Comparison of ENCODE assay signal across 15 cellular contexts in genomic region chr14:41280745-41281144, GRCh38.
A peak's percentile ranks its signal among the peaks of the same experiment; 100 is the strongest.
DNase-seq lines count a peak whose midpoint lies in the region; ATAC-seq and TF ChIP-seq lines count a peak whose summit lies in the region.
"Had no signal": no experiment of that assay in that cellular context is flagged by ENCODE, and none has a peak within 500 bp of the region (broad histone marks: within the 10 kb centered on the region; RNA-seq: fewer than 3 reads in every experiment).

No MANE protein-coding gene starts in this region.

- H3K9me2 ChIP-seq in HCT116 (ENCODE audit: insufficient read depth) = no peaks in the 10 kb centered on the region

- H3K4me2 ChIP-seq in HCT116 (ENCODE audit: low read length) = no peak overlapping the region

- intact Hi-C loops in HCT116 (cut with micrococcal nuclease) = loop anchor here (5.0 kb wide), 1 partner anchor 322 kb away; no protein-coding TSS in a partner anchor
- intact Hi-C loops in left lung (cut with DNase I) = no loop called here

- no peak overlapping the region for H3K9ac ChIP-seq in HCT116 (ENCODE audit: low read length)

- H3K79me2 ChIP-seq in HCT116 (ENCODE audit: insufficient read depth, low read length) = no peaks in the 10 kb centered on the region

- TF ChIP-seq POLR2A in HCT116 (IDR thresholded peaks at IDR 0.05; ENCODE audit: borderline replicate concordance, extremely low read depth, insufficient read depth, insufficient read length) = no peak

- RAD21 ChIA-PET in HCT116 (lab: Charles Lee; ENCODE audit: low non-redundant PET in 1 of 2, low total read pairs in 2 of 2, uncharacterized antibody in 2 of 2, unreplicated experiment in 2 of 2) = no interaction called here

- no peaks in the 10 kb centered on the region for H3K27me3 ChIP-seq in HCT116 (ENCODE audit: insufficient read depth, low read length)
- no peaks in the 10 kb centered on the region for H3K27me3 ChIP-seq in left lung
- H3K27me3 ChIP-seq: right lobe of liver had no signal

- POLR2A ChIA-PET in HCT116 (lab: Charles Lee) = no interaction called here

- no peaks in the 10 kb centered on the region for H3K36me3 ChIP-seq in HCT116 (ENCODE audit: control insufficient read depth in 1 of 2, insufficient read depth in 2 of 2, low read length in 2 of 2)
- no peaks in the 10 kb centered on the region for H3K36me3 ChIP-seq in left lung
- H3K36me3 ChIP-seq: right lobe of liver had no signal

- H3K9me3 ChIP-seq in HCT116 (ENCODE audit: control insufficient read depth in 1 of 2, insufficient read depth in 1 of 2, low read depth in 1 of 2, low read length in 2 of 2) (0 out of 4 replicates have a peak, but pooled peaks cover 0 to 3% of the 10 kb centered on the region in 2 experiments), left lung (no peaks in the 10 kb centered on the region)
- H3K9me3 ChIP-seq: right lobe of liver had no signal

- H3K27ac ChIP-seq in HCT116 (ENCODE audit: low read depth, low read length) (no peak overlapping the region), left lung (no peak overlapping the region)
- H3K27ac ChIP-seq: epithelial cell of prostate, right lobe of liver had no signal

- peak; percentile 39; the same call in 1 of the 2 replicates for TF ChIP-seq RAD21 in HCT116 (IDR thresholded peaks at IDR 0.05; ENCODE audit: low read depth)

- no peaks in the 10 kb centered on the region for H4K20me1 ChIP-seq in HCT116 (ENCODE audit: insufficient read depth)

- no peak overlapping the region for H3K4me3 ChIP-seq in HCT116 (replicated peaks in 1 of 2; ENCODE audit: low read depth in 1 of 2, low read length in 2 of 2)
- H3K4me3 ChIP-seq in left lung = no peak overlapping the region
- H3K4me3 ChIP-seq: lung, right lobe of liver had no signal

- CTCF ChIA-PET in HCT116 (lab: Charles Lee) = interaction anchor here (2.1 kb wide), 1 partner anchor 320 kb away, joined by 11 read pairs; no protein-coding TSS in a partner anchor

- H2AFZ ChIP-seq in HCT116 (ENCODE audit: low read depth, low read length, poor library complexity, severe bottlenecking) = no peak overlapping the region

- no TSS peak for BruUV-seq in HCT116 (replicated peaks; lab: Mats Ljungman, UMichigan)

- no peak for DNase-seq in HCT116 (ENCODE audit: low read depth, low spot score)
- peak; percentile 38 for DNase-seq in NCI-H1694 (lab: John Stamatoyannopoulos, UW)
- DNase-seq in amniotic epithelial cell (ENCODE audit: low read depth) = peak; percentile 37
- DNase-seq in left lung = no peak
- DNase-seq in activated CD8-positive, alpha-beta memory T cell treated with anti-CD3 and anti-CD28 coated beads, Interleukin-2, amount 50 U/mL, for 4 hours = no peak
- DNase-seq in COLO668 (lab: John Stamatoyannopoulos, UW; ENCODE audit: unreplicated experiment) = no peak
- DNase-seq: activated CD4-positive, alpha-beta memory T cell treated with anti-CD3 and anti-CD28 coated beads for 36 hours; activated naive CD8-positive, alpha-beta T cell treated with anti-CD3 and anti-CD28 coated beads, Interleukin-2, amount 50 U/mL, for 24 hours; DMS79 treated with DMSO at 0.1 percent for 48 hours; NCI-H1048; right lobe of liver had no signal

- H3K4me1 ChIP-seq in HCT116 (ENCODE audit: control insufficient read depth in 1 of 2, insufficient read depth in 2 of 2, low read length in 2 of 2) (no peaks in the 10 kb centered on the region), left lung (no peaks in the 10 kb centered on the region)
- H3K4me1 ChIP-seq: right lobe of liver had no signal

- peak in 1 of 3 experiments; percentile 35; a peak in 2 of 6 replicates for TF ChIP-seq CTCF in HCT116 (IDR thresholded peaks at IDR 0.05 in 2 of 3, conservative IDR thresholded peaks at IDR 0.05 in 1 of 3; ENCODE audit: borderline replicate concordance in 1 of 3, insufficient read depth in 1 of 3, low read depth in 2 of 3, low read length in 2 of 3)
- TF ChIP-seq CTCF in left lung (IDR thresholded peaks at IDR 0.05) = no peak

- ATAC-seq in HCT116 = no peak
- peak; percentile 42 for ATAC-seq in left lung
- no peak for ATAC-seq in GM18858 (IDR thresholded peaks at IDR 0.05; ENCODE audit: unreplicated experiment)
- ATAC-seq in GM21367 (IDR thresholded peaks at IDR 0.05; ENCODE audit: unreplicated experiment) = no peak
- ATAC-seq: activated naive CD8-positive, alpha-beta T cell treated with anti-CD3 and anti-CD28 coated beads, Interleukin-2, amount 50 U/mL, for 24 hours had no signal

TF ChIP-seq in HCT116, 20 proteins besides CTCF, POLR2A, EP300 and RAD21:
- no peak for TF ChIP-seq CEBPB (IDR thresholded peaks at IDR 0.05; ENCODE audit: low read depth)
- no peak for TF ChIP-seq CBX3 (IDR thresholded peaks at IDR 0.05; ENCODE audit: low read depth)
- no peak for TF ChIP-seq YY1 (IDR thresholded peaks at IDR 0.05; ENCODE audit: extremely low read depth, insufficient replicate concordance, low read depth, low read length)
- no peak for TF ChIP-seq ELF1 (IDR thresholded peaks at IDR 0.05; ENCODE audit: borderline replicate concordance, low read depth)
- no peak for TF ChIP-seq SIN3A (IDR thresholded peaks at IDR 0.05; ENCODE audit: low read depth)
- no peak for TF ChIP-seq EZH2phosphoT487 (IDR thresholded peaks at IDR 0.05; ENCODE audit: borderline replicate concordance)
- no peak for TF ChIP-seq SP1 (IDR thresholded peaks at IDR 0.05; ENCODE audit: low read depth)
- TF ChIP-seq, protein P1, sequence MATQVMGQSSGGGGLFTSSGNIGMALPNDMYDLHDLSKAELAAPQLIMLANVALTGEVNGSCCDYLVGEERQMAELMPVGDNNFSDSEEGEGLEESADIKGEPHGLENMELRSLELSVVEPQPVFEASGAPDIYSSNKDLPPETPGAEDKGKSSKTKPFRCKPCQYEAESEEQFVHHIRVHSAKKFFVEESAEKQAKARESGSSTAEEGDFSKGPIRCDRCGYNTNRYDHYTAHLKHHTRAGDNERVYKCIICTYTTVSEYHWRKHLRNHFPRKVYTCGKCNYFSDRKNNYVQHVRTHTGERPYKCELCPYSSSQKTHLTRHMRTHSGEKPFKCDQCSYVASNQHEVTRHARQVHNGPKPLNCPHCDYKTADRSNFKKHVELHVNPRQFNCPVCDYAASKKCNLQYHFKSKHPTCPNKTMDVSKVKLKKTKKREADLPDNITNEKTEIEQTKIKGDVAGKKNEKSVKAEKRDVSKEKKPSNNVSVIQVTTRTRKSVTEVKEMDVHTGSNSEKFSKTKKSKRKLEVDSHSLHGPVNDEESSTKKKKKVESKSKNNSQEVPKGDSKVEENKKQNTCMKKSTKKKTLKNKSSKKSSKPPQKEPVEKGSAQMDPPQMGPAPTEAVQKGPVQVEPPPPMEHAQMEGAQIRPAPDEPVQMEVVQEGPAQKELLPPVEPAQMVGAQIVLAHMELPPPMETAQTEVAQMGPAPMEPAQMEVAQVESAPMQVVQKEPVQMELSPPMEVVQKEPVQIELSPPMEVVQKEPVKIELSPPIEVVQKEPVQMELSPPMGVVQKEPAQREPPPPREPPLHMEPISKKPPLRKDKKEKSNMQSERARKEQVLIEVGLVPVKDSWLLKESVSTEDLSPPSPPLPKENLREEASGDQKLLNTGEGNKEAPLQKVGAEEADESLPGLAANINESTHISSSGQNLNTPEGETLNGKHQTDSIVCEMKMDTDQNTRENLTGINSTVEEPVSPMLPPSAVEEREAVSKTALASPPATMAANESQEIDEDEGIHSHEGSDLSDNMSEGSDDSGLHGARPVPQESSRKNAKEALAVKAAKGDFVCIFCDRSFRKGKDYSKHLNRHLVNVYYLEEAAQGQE (IDR thresholded peaks at IDR 0.05; ENCODE audit: low read depth) = no peak
- TF ChIP-seq, protein P2, sequence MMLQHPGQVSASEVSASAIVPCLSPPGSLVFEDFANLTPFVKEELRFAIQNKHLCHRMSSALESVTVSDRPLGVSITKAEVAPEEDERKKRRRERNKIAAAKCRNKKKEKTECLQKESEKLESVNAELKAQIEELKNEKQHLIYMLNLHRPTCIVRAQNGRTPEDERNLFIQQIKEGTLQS (IDR thresholded peaks at IDR 0.05) = no peak
- TF ChIP-seq ZFX (IDR thresholded peaks at IDR 0.05) = no peak
- TF ChIP-seq, protein P3, sequence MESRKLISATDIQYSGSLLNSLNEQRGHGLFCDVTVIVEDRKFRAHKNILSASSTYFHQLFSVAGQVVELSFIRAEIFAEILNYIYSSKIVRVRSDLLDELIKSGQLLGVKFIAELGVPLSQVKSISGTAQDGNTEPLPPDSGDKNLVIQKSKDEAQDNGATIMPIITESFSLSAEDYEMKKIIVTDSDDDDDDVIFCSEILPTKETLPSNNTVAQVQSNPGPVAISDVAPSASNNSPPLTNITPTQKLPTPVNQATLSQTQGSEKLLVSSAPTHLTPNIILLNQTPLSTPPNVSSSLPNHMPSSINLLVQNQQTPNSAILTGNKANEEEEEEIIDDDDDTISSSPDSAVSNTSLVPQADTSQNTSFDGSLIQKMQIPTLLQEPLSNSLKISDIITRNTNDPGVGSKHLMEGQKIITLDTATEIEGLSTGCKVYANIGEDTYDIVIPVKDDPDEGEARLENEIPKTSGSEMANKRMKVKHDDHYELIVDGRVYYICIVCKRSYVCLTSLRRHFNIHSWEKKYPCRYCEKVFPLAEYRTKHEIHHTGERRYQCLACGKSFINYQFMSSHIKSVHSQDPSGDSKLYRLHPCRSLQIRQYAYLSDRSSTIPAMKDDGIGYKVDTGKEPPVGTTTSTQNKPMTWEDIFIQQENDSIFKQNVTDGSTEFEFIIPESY (IDR thresholded peaks at IDR 0.05; ENCODE audit: extremely low read depth, insufficient replicate concordance, low read length) = no peak
- no peak for TF ChIP-seq ZNF274 (IDR thresholded peaks at IDR 0.05; ENCODE audit: low read depth, low read length)
TF ChIP-seq in HCT116: peak in this region for 0.

Comparison
In these comparisons a context has a peak if more than half of its experiments do, and no peak if none do; other contexts are left out.
1. DNase-seq: peak in NCI-H1694 (single experiment) and amniotic epithelial cell (single experiment); none in HCT116 (single experiment), left lung (0 of 2), activated CD8-positive, alpha-beta memory T cell treated with anti-CD3 and anti-CD28 coated beads, Interleukin-2, amount 50 U/mL, for 4 hours (single experiment) and COLO668 (single experiment).